In genomic region chr9:115210699-115211098, GRCh38 we compare ENCODE assay signal across 1 cellular context.
TF ChIP-seq lines count a peak whose summit lies in the region.

No MANE protein-coding gene starts in this region.

TF ChIP-seq in SK-N-SH treated with all-trans-retinoic acid at 6 μM for 48 hours, 23 proteins besides CTCF, POLR2A, EP300 and RAD21 (continued from another document):
- no peak for TF ChIP-seq CSRNP3 (CRISPR knock-in tag; IDR thresholded peaks at IDR 0.05)
